In genomic region chr11:116698080-116698479, GRCh38 we compare ENCODE assay signal across 1 cellular context.
TF ChIP-seq lines count a peak whose summit lies in the region.

No MANE protein-coding gene starts in this region.

TF ChIP-seq in H1, 55 proteins besides CTCF, POLR2A, EP300 and RAD21 (continued from another document):
- TF ChIP-seq RFX5 (IDR thresholded peaks at IDR 0.05; ENCODE audit: borderline replicate concordance, low read depth, low read length) (no peak), GABPA (IDR thresholded peaks at IDR 0.05; ENCODE audit: borderline replicate concordance, insufficient read depth, low read length) (no peak), HDAC2 (IDR thresholded peaks at IDR 0.05; ENCODE audit: borderline replicate concordance in 1 of 2, low read depth in 2 of 2, low read length in 2 of 2) (no peak), SIX5 (IDR thresholded peaks at IDR 0.05; ENCODE audit: low read depth, low read length) (no peak)
TF ChIP-seq in H1: peak in this region for 0.
